ENCODE assay signal across 9 cellular contexts in the genomic region with DNA sequence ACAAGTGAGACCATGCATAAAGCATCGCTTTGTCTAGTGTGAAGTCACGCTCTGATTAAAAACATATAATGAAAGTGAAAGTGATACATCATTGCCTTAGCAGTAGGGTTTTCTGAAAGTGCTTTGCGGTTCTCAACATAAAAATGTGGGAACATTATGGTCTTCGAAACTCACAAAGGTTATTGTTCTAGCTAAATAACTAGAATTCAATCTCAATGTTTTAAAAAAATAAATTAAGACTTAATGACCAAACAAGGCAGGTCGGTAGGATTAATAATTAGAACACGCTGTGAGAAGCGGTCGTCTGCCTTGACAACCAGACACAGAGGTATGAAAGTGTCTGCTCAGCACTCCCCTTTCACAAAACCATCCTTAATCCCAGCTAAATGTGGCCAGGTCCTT. TPM values are rescaled to one million over a fixed set of nuclear protein-coding genes. Genes with fewer than 3 reads are reported as not detected.
DNase-seq lines count a peak whose midpoint lies in the region; ATAC-seq and TF ChIP-seq lines count a peak whose summit lies in the region.
"Had no signal": no experiment of that assay in that cellular context is flagged by ENCODE, and none has a peak within 500 bp of the region (broad histone marks: within the 10 kb centered on the region; RNA-seq: fewer than 3 reads in every experiment).

No MANE protein-coding gene starts in this region.

- H4K20me1 ChIP-seq in PC-9 (ENCODE audit: insufficient read depth) = no peaks in the 10 kb centered on the region

- H3F3A ChIP-seq in PC-9 (ENCODE audit: insufficient read depth, low read depth) = no peaks in the 10 kb centered on the region

- H3K27me3 Mint-ChIP-seq in CD8-positive, alpha-beta T cell (ENCODE audit: low read depth) = no peaks in the 10 kb centered on the region

- peak overlapping the region; percentile 78 for H3K4me2 ChIP-seq in PC-9

- H3K4me3 ChIP-seq in CD8-positive, alpha-beta T cell (ENCODE audit: low read depth, low read length) = peak overlapping the region; percentile 20
- H3K4me3 ChIP-seq in PC-9 (peak overlapping the region; percentile 63), fibroblast of pulmonary artery (replicated peaks; ENCODE audit: low read depth, low read length) (peak overlapping the region; percentile 28), stomach smooth muscle (ENCODE audit: low read length in 2 of 2) (peak overlapping the region; percentile 41)

- H2AFZ ChIP-seq in PC-9 = peak overlapping the region; percentile 79

- CTCF ChIA-PET in CD8-positive, alpha-beta T cell (lab: Charles Lee) = no interaction called here
- CTCF ChIA-PET in PC-9 (lab: Charles Lee) = no interaction called here

- no peaks in the 10 kb centered on the region for H3K9me2 ChIP-seq in PC-9 (ENCODE audit: insufficient read depth)

- no peaks in the 10 kb centered on the region for H3K36me3 Mint-ChIP-seq in CD8-positive, alpha-beta T cell

- H3K4me1 Mint-ChIP-seq in CD8-positive, alpha-beta T cell (ENCODE audit: low read depth) = peaks cover 9% of the 10 kb centered on the region

- no peaks in the 10 kb centered on the region for H3K9me3 ChIP-seq in CD8-positive, alpha-beta T cell (ENCODE audit: low read length)
- H3K9me3 ChIP-seq in PC-9 (ENCODE audit: insufficient read depth, low read depth) (no peaks in the 10 kb centered on the region), stomach smooth muscle (ENCODE audit: control insufficient read depth in 2 of 2, low read length in 2 of 2) (peaks cover 0 to 2% of the 10 kb centered on the region in 2 donors)
- H3K9me3 ChIP-seq: neutrophil had no signal

- TF ChIP-seq CTCF in CD8-positive, alpha-beta T cell (IDR thresholded peaks at IDR 0.05) = no peak
- no peak for TF ChIP-seq CTCF in PC-9 (conservative IDR thresholded peaks at IDR 0.05)
- no peak for TF ChIP-seq CTCF in fibroblast of pulmonary artery (IDR thresholded peaks at IDR 0.05; ENCODE audit: low read length, missing control alignments)

- ATAC-seq in CD8-positive, alpha-beta T cell = peak; percentile 29
- ATAC-seq in GM19043 (IDR thresholded peaks at IDR 0.05; ENCODE audit: low read depth, unreplicated experiment) (peak; percentile 98), HG03175 (IDR thresholded peaks at IDR 0.05; ENCODE audit: unreplicated experiment) (peak; percentile 98)

- H3K27ac Mint-ChIP-seq in CD8-positive, alpha-beta T cell = peak overlapping the region; percentile 12

- H3K4me1 ChIP-seq in CD8-positive, alpha-beta T cell (ENCODE audit: insufficient read depth, low read length) = no peaks in the 10 kb centered on the region
- H3K4me1 ChIP-seq in PC-9 (replicated peaks; ENCODE audit: insufficient read depth) (peaks cover 7% of the 10 kb centered on the region; the same call in 1 of the 2 replicates), stomach smooth muscle (ENCODE audit: control insufficient read depth, insufficient read depth, low read length) (no peaks in the 10 kb centered on the region)

- H3K4me3 Mint-ChIP-seq in CD8-positive, alpha-beta T cell = peak overlapping the region; percentile 68

- no peaks in the 10 kb centered on the region for H3K36me3 ChIP-seq in CD8-positive, alpha-beta T cell (ENCODE audit: insufficient read depth, low read length)
- H3K36me3 ChIP-seq in PC-9 (ENCODE audit: low read depth) = no peaks in the 10 kb centered on the region
- no peaks in the 10 kb centered on the region for H3K36me3 ChIP-seq in stomach smooth muscle (ENCODE audit: control insufficient read depth in 2 of 2, insufficient read depth in 2 of 2, low read length in 2 of 2)
- H3K36me3 ChIP-seq: neutrophil had no signal

- H3K9ac ChIP-seq in stomach smooth muscle (ENCODE audit: low read length in 2 of 2) = no peak overlapping the region

- no TSS peak for BruUV-seq in PC-9 (replicated peaks; lab: Mats Ljungman, UMichigan)

- intact Hi-C loops in CD8-positive, alpha-beta T cell (cut with DNase I, micrococcal nuclease) = no loop called here
- intact Hi-C loops in PC-9 (cut with micrococcal nuclease; ENCODE audit: unreplicated experiment) = no loop called here

- POLR2A ChIA-PET in CD8-positive, alpha-beta T cell (lab: Charles Lee) = no interaction called here
- POLR2A ChIA-PET in PC-9 (lab: Charles Lee; ENCODE audit: unreplicated experiment) = no interaction called here

- DNase-seq in CD8-positive, alpha-beta T cell = no peak
- DNase-seq in PC-9 (no peak), fibroblast of pulmonary artery (ENCODE audit: low read depth) (no peak), nucleus accumbens (lab: John Stamatoyannopoulos, UW) (no peak), DMS 273 (lab: John Stamatoyannopoulos, UW; ENCODE audit: unreplicated experiment) (no peak)

- no peaks in the 10 kb centered on the region for H3K27me3 ChIP-seq in CD8-positive, alpha-beta T cell (ENCODE audit: insufficient read depth, low read length)
- H3K27me3 ChIP-seq in PC-9 (ENCODE audit: insufficient read depth, low read depth) = no peaks in the 10 kb centered on the region
- H3K27me3 ChIP-seq in stomach smooth muscle (ENCODE audit: control insufficient read depth in 1 of 2, insufficient read depth in 2 of 2, low read length in 2 of 2) = no peaks in the 10 kb centered on the region
- H3K27me3 ChIP-seq: neutrophil had no signal

- no peaks in the 10 kb centered on the region for H3K9me3 Mint-ChIP-seq in CD8-positive, alpha-beta T cell

- H3K79me2 ChIP-seq in PC-9 (ENCODE audit: low read depth) = no peaks in the 10 kb centered on the region

- no peak overlapping the region for H3K27ac ChIP-seq in CD8-positive, alpha-beta T cell (ENCODE audit: low read depth, low read length)
- H3K27ac ChIP-seq in PC-9 (no peak overlapping the region), stomach smooth muscle (ENCODE audit: low read length) (no peak overlapping the region)
- H3K27ac ChIP-seq: neutrophil had no signal

RNA-seq across cellular contexts. Expression of gene KLHL14, which starts 42.2 kb away (rescaled TPM):
- total RNA-seq in CD8-positive, alpha-beta T cell = under 1 TPM; 0.11 to 0.17 TPM
- total RNA-seq in PC-9 (2021) = not detected in 2 replicates

Comparison
In these comparisons a context has a peak if more than half of its experiments do, and no peak if none do; other contexts are left out.
1. ATAC-seq: peak in every context shown above with its lines; median percentile 98 in GM19043; 98 in HG03175; 29 in CD8-positive, alpha-beta T cell.